ENCODE assay signal across 23 cellular contexts in the genomic region with DNA sequence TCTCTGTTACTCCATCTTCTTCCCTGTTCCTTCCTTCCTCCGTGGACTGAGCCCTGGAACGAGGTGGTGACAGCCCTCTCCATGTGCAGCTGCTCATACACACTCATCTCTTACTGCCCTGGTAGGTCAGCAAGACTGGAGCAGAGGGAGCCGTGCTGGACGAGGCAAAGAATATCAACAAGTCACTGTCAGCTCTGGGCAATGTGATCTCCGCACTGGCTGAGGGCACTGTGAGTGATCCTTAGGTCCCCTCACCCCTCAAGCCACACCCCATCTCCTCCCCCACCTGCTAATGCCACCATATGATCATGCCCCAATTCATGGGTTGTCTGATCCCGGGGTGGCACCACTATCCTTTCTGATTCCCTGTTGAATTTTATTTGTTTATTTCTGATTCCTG. TPM values are rescaled to one million over a fixed set of nuclear protein-coding genes. Genes with fewer than 3 reads are reported as not detected.
"Had no signal": no experiment of that assay in that cellular context is flagged by ENCODE, and none has a peak within 500 bp of the region (broad histone marks: within the 10 kb centered on the region; RNA-seq: fewer than 3 reads in every experiment).

No MANE protein-coding gene starts in this region.

- ATAC-seq: HepG2 had no signal

- DNase-seq: KBM-7, MV-4-11, NCI-H1048, NCI-H1105, NCI-H1417, NCI-H1436 treated with DMSO at 0.1 percent for 48 hours, NCI-H1694, NCI-H187 treated with DMSO at 0.1 percent for 48 hours, NCI-H2029 treated with DMSO at 0.1 percent for 48 hours, NCI-H2227 treated with DMSO at 0.1 percent for 48 hours, NCI-H524, NCI-H69, NCI-H774, Right ventricle myocardium superior, RPMI8226, SIG-M5 had no signal

- H3K36me3 ChIP-seq: SJSA1 had no signal

- H3K4me1 ChIP-seq: SJSA1 had no signal

- FAIRE-seq: HepG2, RCC 7860 had no signal

- H3K27ac ChIP-seq: SJSA1, SK-N-MC had no signal

- H3K4me3 ChIP-seq: SJSA1, SK-N-MC had no signal

RNA-seq across cellular contexts. Expression of a gene that starts 19.0 kb away (rescaled TPM):
- total RNA-seq: HT-29, LHCN-M2 had no signal
- polyA plus RNA-seq: IgD-negative memory B cell had no signal

RNA-seq across cellular contexts. Expression of a gene that starts 35.8 kb away (rescaled TPM):
- total RNA-seq: HT-29 had no signal

RNA-seq across cellular contexts. Expression of a gene that starts 42.4 kb away (rescaled TPM):
- polyA plus RNA-seq: IgD-negative memory B cell had no signal
